In genomic region chr15:78761891-78762385, GRCh38 we compare ENCODE assay signal across 1 cellular context.
TF ChIP-seq lines count a peak whose summit lies in the region.

No MANE protein-coding gene starts in this region.

TF ChIP-seq in K562, 482 proteins besides CTCF, POLR2A, EP300 and RAD21:
- TF ChIP-seq STAT5A (IDR thresholded peaks at IDR 0.05; ENCODE audit: borderline replicate concordance, low read length) (no peak), PCBP2 (IDR thresholded peaks at IDR 0.05; ENCODE audit: low read depth, low read length, poor library complexity, severe bottlenecking) (no peak), GABPA (tag; conservative IDR thresholded peaks at IDR 0.05; ENCODE audit: low read depth) (peak; percentile 36), ZBTB7A (IDR thresholded peaks at IDR 0.05; ENCODE audit: borderline replicate concordance, control insufficient read depth, low read depth, low read length) (no peak), NCOA4 (IDR thresholded peaks at IDR 0.05; ENCODE audit: partially characterized antibody) (no peak)
- TF ChIP-seq, protein P1, sequence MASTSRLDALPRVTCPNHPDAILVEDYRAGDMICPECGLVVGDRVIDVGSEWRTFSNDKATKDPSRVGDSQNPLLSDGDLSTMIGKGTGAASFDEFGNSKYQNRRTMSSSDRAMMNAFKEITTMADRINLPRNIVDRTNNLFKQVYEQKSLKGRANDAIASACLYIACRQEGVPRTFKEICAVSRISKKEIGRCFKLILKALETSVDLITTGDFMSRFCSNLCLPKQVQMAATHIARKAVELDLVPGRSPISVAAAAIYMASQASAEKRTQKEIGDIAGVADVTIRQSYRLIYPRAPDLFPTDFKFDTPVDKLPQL (IDR thresholded peaks at IDR 0.05; ENCODE audit: extremely low read depth, insufficient read length): no peak
- TF ChIP-seq, protein P2, sequence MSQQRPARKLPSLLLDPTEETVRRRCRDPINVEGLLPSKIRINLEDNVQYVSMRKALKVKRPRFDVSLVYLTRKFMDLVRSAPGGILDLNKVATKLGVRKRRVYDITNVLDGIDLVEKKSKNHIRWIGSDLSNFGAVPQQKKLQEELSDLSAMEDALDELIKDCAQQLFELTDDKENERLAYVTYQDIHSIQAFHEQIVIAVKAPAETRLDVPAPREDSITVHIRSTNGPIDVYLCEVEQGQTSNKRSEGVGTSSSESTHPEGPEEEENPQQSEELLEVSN (IDR thresholded peaks at IDR 0.05; ENCODE audit: borderline replicate concordance in 1 of 2, extremely low read depth in 1 of 2, insufficient read depth in 1 of 2, insufficient read length in 1 of 2, low read depth in 1 of 2, low read length in 1 of 2, poor library complexity in 1 of 2, severe bottlenecking in 1 of 2): no peak
